10 cellular contexts compared by ENCODE assay signal in the genomic region with DNA sequence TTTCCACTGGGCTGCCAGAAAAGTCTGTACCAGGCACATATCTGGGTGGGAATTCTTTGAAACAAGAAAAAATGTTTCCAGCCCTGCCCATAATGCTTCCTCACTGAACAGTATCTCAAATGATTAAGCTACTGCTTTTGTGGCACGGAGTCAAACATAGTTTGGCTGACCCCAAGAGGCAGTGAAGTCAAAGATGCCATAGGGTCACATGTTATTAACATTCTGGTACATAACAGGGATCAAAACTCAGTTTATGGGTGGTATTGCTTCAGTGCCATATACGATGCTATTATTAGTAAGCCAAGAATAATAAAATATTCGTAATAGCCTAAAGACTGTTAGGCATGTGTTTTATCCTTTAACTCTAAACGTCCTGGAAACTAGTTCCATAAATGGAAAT.
A peak's percentile ranks its signal among the peaks of the same experiment; 100 is the strongest.
DNase-seq lines count a peak whose midpoint lies in the region; ATAC-seq and TF ChIP-seq lines count a peak whose summit lies in the region.
"Had no signal": no experiment of that assay in that cellular context is flagged by ENCODE, and none has a peak within 500 bp of the region (broad histone marks: within the 10 kb centered on the region; RNA-seq: fewer than 3 reads in every experiment).

No MANE protein-coding gene starts in this region.

- H3K36me3 ChIP-seq in Caco-2 (ENCODE audit: control insufficient read depth, insufficient read depth, low read length) (no peaks in the 10 kb centered on the region; the same call in 1 of the 2 replicates), adrenal gland (replicated peaks in 1 of 2) (no peaks in the 10 kb centered on the region)

- H3K4me3 Mint-ChIP-seq in Caco-2 (ENCODE audit: unreplicated experiment), result peak overlapping the region; percentile 50
- H3K4me3 Mint-ChIP-seq: naive thymus-derived CD8-positive, alpha-beta T cell had no signal

- peak; percentile 20 for ATAC-seq in foreskin keratinocyte
- ATAC-seq: naive thymus-derived CD8-positive, alpha-beta T cell had no signal

- peaks cover 79% of the 10 kb centered on the region for H3K4me1 Mint-ChIP-seq in Caco-2 (ENCODE audit: low read depth, unreplicated experiment)
- H3K4me1 Mint-ChIP-seq: naive thymus-derived CD8-positive, alpha-beta T cell had no signal

- no peaks in the 10 kb centered on the region for H3K27me3 ChIP-seq in Caco-2 (replicated peaks; ENCODE audit: control insufficient read depth, insufficient read depth, low read length)
- no peaks in the 10 kb centered on the region for H3K27me3 ChIP-seq in adrenal gland
- H3K27me3 ChIP-seq in foreskin keratinocyte, result no peaks in the 10 kb centered on the region

- no TSS peak for BruUV-seq in Caco-2 (replicated peaks; lab: Mats Ljungman, UMichigan)

- DNase-seq in Caco-2 (no peak), adrenal gland (peak in 5 of 7 donors; percentile 4 to 75 (median 20)), foreskin keratinocyte (peak; percentile 50 to 61), pulmonary artery endothelial cell (ENCODE audit: low read depth, low spot score) (peak; percentile 79), mucosa of gallbladder (ENCODE audit: low spot score) (no peak), RPMI8226 (no peak)
- no peak for DNase-seq in activated CD8-positive, alpha-beta memory T cell treated with anti-CD3 and anti-CD28 coated beads for 24 hours
- no peak for DNase-seq in activated CD4-positive, alpha-beta T cell treated with anti-CD3 and anti-CD28 coated beads, Interleukin-2, amount 50 U/mL, for 4 hours
- DNase-seq: naive thymus-derived CD8-positive, alpha-beta T cell had no signal

- TF ChIP-seq CTCF in Caco-2 (IDR thresholded peaks at IDR 0.05; ENCODE audit: insufficient read depth in 1 of 2, low read depth in 1 of 2, low read length in 1 of 2, severe bottlenecking in 1 of 2, unreplicated experiment in 1 of 2), result no peak
- no peak for TF ChIP-seq CTCF in adrenal gland (IDR thresholded peaks at IDR 0.05)
- no peak for TF ChIP-seq CTCF in foreskin keratinocyte (conservative IDR thresholded peaks at IDR 0.05)

- H3K27me3 Mint-ChIP-seq in Caco-2 (ENCODE audit: insufficient read depth, unreplicated experiment), result no peaks in the 10 kb centered on the region
- H3K27me3 Mint-ChIP-seq: naive thymus-derived CD8-positive, alpha-beta T cell had no signal

- H3K36me3 Mint-ChIP-seq in Caco-2 (ENCODE audit: insufficient read depth, unreplicated experiment), result peaks cover 98% of the 10 kb centered on the region
- H3K36me3 Mint-ChIP-seq: naive thymus-derived CD8-positive, alpha-beta T cell had no signal

- no peak for TF ChIP-seq POLR2A in adrenal gland (IDR thresholded peaks at IDR 0.05)

- 44 to 63% (median 55%) methylated on average over 4 of the region's 4 CpGs for WGBS in adrenal gland, 4 donors

- H3K27ac ChIP-seq in adrenal gland (peak overlapping the region in 3 of 5 donors; percentile 39 to 87 (median 59)), foreskin keratinocyte (no peak overlapping the region)
- H3K27ac ChIP-seq: KMS-11 had no signal

- H3K4me1 ChIP-seq in Caco-2, result peaks cover 100% of the 10 kb centered on the region
- peaks cover 5 to 28% of the 10 kb centered on the region in 2 donors for H3K4me1 ChIP-seq in adrenal gland (replicated peaks in 1 of 2)
- peaks cover 43% of the 10 kb centered on the region for H3K4me1 ChIP-seq in foreskin keratinocyte

- intact Hi-C loops in Caco-2 (cut with micrococcal nuclease; ENCODE audit: unreplicated experiment) (no loop called here), adrenal gland (cut with DNase I) (no loop called here)

- H3K4me3 ChIP-seq in Caco-2 (ENCODE audit: low read depth, low read length), result no peak overlapping the region
- H3K4me3 ChIP-seq in adrenal gland, result no peak overlapping the region

- CTCF ChIA-PET in Caco-2 (lab: Charles Lee), result interaction anchor here (1.2 to 1.7 kb wide), 2 partner anchors 15 to 26 kb away, joined by 3 to 10 read pairs; no protein-coding TSS in a partner anchor

- no peaks in the 10 kb centered on the region for H3K9me3 Mint-ChIP-seq in Caco-2 (ENCODE audit: unreplicated experiment)
- H3K9me3 Mint-ChIP-seq: naive thymus-derived CD8-positive, alpha-beta T cell had no signal

- H3K9me3 ChIP-seq in Caco-2, result no peaks in the 10 kb centered on the region
- no peaks in the 10 kb centered on the region for H3K9me3 ChIP-seq in adrenal gland (replicated peaks in 1 of 3)

- peak overlapping the region; percentile 83 for H3K27ac Mint-ChIP-seq in Caco-2 (ENCODE audit: unreplicated experiment)
- H3K27ac Mint-ChIP-seq: naive thymus-derived CD8-positive, alpha-beta T cell had no signal

- POLR2A ChIA-PET in Caco-2 (lab: Charles Lee), result interaction anchor here (1.0 kb wide), 1 partner anchor 173 kb away, joined by 3 read pairs; no protein-coding TSS in a partner anchor

Comparison
In these comparisons a context has a peak if more than half of its experiments do, and no peak if none do; other contexts are left out.
1. DNase-seq: peak in adrenal gland (5 of 7), foreskin keratinocyte (2 of 2) and pulmonary artery endothelial cell (single experiment); none in Caco-2 (0 of 2), mucosa of gallbladder (single experiment), activated CD8-positive, alpha-beta memory T cell treated with anti-CD3 and anti-CD28 coated beads for 24 hours (single experiment), activated CD4-positive, alpha-beta T cell treated with anti-CD3 and anti-CD28 coated beads, Interleukin-2, amount 50 U/mL, for 4 hours (0 of 2) and RPMI8226 (single experiment).